1 cellular context compared by ENCODE assay signal in the genomic region with DNA sequence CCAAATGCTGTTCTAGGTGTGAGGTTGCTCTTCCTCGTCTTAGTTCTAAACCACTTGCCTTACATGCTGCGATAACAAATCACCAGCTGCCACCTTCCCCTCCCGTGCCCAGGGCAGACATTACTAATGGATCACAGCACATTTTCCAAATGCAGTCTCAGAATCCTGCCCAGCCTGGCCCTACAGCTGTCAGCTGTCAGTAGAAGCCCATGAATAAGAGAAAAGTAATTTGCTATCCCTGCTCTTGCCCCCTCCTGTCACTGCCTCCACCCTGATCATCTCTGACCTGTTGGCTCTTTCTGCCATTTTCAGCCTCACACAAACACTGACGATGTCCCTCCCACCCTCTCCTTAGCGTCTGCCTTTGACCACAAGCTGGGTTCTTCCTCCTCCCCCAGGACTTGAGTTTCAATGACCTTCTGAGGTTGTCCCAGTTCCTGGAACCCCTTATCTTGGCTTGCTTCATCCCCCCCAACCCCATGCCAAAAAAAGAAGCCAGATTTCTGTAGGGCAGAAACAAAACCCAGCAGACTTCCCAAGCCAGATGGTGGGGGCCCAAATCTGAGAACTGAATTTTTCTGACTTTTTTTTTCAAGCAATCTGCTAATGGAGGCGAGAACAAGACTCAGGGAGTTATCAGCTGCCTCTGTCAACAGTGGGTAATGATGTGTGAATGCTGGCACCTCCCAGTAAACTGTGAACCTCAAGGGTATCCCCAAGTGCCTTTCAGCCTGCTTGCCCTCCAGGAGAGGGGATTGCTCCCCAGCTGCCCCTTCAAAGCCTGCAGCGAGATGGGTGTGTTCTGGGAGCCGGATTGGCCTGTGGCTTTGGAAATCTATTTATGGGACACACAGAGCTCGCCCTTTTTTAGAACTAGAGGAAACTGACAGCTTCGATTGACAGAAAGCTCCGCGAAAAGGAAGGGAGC.
TF ChIP-seq lines count a peak whose summit lies in the region.

No MANE protein-coding gene starts in this region.

TF ChIP-seq in liver, 16 proteins besides CTCF, POLR2A, EP300 and RAD21 (continued from another document):
- TF ChIP-seq, protein P1, sequence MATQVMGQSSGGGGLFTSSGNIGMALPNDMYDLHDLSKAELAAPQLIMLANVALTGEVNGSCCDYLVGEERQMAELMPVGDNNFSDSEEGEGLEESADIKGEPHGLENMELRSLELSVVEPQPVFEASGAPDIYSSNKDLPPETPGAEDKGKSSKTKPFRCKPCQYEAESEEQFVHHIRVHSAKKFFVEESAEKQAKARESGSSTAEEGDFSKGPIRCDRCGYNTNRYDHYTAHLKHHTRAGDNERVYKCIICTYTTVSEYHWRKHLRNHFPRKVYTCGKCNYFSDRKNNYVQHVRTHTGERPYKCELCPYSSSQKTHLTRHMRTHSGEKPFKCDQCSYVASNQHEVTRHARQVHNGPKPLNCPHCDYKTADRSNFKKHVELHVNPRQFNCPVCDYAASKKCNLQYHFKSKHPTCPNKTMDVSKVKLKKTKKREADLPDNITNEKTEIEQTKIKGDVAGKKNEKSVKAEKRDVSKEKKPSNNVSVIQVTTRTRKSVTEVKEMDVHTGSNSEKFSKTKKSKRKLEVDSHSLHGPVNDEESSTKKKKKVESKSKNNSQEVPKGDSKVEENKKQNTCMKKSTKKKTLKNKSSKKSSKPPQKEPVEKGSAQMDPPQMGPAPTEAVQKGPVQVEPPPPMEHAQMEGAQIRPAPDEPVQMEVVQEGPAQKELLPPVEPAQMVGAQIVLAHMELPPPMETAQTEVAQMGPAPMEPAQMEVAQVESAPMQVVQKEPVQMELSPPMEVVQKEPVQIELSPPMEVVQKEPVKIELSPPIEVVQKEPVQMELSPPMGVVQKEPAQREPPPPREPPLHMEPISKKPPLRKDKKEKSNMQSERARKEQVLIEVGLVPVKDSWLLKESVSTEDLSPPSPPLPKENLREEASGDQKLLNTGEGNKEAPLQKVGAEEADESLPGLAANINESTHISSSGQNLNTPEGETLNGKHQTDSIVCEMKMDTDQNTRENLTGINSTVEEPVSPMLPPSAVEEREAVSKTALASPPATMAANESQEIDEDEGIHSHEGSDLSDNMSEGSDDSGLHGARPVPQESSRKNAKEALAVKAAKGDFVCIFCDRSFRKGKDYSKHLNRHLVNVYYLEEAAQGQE (IDR thresholded peaks at IDR 0.05), result no peak
- TF ChIP-seq RXRA (IDR thresholded peaks at IDR 0.05), result peak; percentile 45 to 60
- TF ChIP-seq, protein P2, sequence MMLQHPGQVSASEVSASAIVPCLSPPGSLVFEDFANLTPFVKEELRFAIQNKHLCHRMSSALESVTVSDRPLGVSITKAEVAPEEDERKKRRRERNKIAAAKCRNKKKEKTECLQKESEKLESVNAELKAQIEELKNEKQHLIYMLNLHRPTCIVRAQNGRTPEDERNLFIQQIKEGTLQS (IDR thresholded peaks at IDR 0.05), result no peak
- no peak for TF ChIP-seq YY1 (IDR thresholded peaks at IDR 0.05)
- no peak for TF ChIP-seq HNF4G (IDR thresholded peaks at IDR 0.05)
- peak; percentile 86 for TF ChIP-seq NR2F2 (IDR thresholded peaks at IDR 0.05)
- TF ChIP-seq, protein P3, sequence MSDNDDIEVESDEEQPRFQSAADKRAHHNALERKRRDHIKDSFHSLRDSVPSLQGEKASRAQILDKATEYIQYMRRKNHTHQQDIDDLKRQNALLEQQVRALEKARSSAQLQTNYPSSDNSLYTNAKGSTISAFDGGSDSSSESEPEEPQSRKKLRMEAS (IDR thresholded peaks at IDR 0.05), result no peak
- TF ChIP-seq TAF1 (conservative IDR thresholded peaks at IDR 0.05), result no peak
- no peak for TF ChIP-seq FOXA1 (IDR thresholded peaks at IDR 0.05)
- TF ChIP-seq, protein P4, sequence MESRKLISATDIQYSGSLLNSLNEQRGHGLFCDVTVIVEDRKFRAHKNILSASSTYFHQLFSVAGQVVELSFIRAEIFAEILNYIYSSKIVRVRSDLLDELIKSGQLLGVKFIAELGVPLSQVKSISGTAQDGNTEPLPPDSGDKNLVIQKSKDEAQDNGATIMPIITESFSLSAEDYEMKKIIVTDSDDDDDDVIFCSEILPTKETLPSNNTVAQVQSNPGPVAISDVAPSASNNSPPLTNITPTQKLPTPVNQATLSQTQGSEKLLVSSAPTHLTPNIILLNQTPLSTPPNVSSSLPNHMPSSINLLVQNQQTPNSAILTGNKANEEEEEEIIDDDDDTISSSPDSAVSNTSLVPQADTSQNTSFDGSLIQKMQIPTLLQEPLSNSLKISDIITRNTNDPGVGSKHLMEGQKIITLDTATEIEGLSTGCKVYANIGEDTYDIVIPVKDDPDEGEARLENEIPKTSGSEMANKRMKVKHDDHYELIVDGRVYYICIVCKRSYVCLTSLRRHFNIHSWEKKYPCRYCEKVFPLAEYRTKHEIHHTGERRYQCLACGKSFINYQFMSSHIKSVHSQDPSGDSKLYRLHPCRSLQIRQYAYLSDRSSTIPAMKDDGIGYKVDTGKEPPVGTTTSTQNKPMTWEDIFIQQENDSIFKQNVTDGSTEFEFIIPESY (IDR thresholded peaks at IDR 0.05), result no peak
- no peak for TF ChIP-seq GABPA (IDR thresholded peaks at IDR 0.05 in 1 of 2, conservative IDR thresholded peaks at IDR 0.05 in 1 of 2)
TF ChIP-seq in liver: peak in this region for 3.
